1 cellular context compared by ENCODE assay signal in genomic region chr13:71030789-71031188, GRCh38.
TF ChIP-seq lines count a peak whose summit lies in the region.

No MANE protein-coding gene starts in this region.

TF ChIP-seq in HepG2, 621 proteins besides CTCF, POLR2A, EP300 and RAD21 (continued from another document and continues in another):
- TF ChIP-seq AKNA (CRISPR knock-in tag; IDR thresholded peaks at IDR 0.05; ENCODE audit: borderline replicate concordance) (no peak), ZNF282 (IDR thresholded peaks at IDR 0.05; ENCODE audit: partially characterized antibody) (no peak), RFXANK (CRISPR knock-in tag; IDR thresholded peaks at IDR 0.05) (no peak), CREM (IDR thresholded peaks at IDR 0.05) (0 out of 2 replicates have a peak, but pooled peaks have one; percentile 37), CREM (CRISPR knock-in tag; IDR thresholded peaks at IDR 0.05) (no peak), ZFY (CRISPR knock-in tag; IDR thresholded peaks at IDR 0.05) (no peak), ZNF556 (CRISPR knock-in tag; IDR thresholded peaks at IDR 0.05; ENCODE audit: borderline replicate concordance) (0 out of 2 replicates have a peak, but pooled peaks have one; percentile 66), HDAC2 (CRISPR knock-in tag; IDR thresholded peaks at IDR 0.05) (peak; percentile 45; the same call in 1 of the 2 replicates), ZBTB33 (CRISPR knock-in tag; IDR thresholded peaks at IDR 0.05) (no peak), BRF2 (CRISPR knock-in tag; IDR thresholded peaks at IDR 0.05) (no peak), RELA (CRISPR knock-in tag; IDR thresholded peaks at IDR 0.05) (no peak), TCF7L2 (IDR thresholded peaks at IDR 0.05; ENCODE audit: low read depth, low read length) (no peak), ZNF567 (CRISPR knock-in tag; IDR thresholded peaks at IDR 0.05; ENCODE audit: borderline replicate concordance) (no peak), MIER3 (CRISPR knock-in tag; IDR thresholded peaks at IDR 0.05; ENCODE audit: borderline replicate concordance) (peak; percentile 28; the same call in 1 of the 2 replicates), MIER2 (CRISPR knock-in tag; IDR thresholded peaks at IDR 0.05) (no peak), ZNF329 (CRISPR knock-in tag; IDR thresholded peaks at IDR 0.05; ENCODE audit: low read depth) (no peak), PAX8 (CRISPR knock-in tag; IDR thresholded peaks at IDR 0.05; ENCODE audit: borderline replicate concordance) (no peak), ZNF343 (CRISPR knock-in tag; IDR thresholded peaks at IDR 0.05) (no peak), ZNF609 (CRISPR knock-in tag; IDR thresholded peaks at IDR 0.05; ENCODE audit: borderline replicate concordance) (peak; percentile 62; the same call in 1 of the 2 replicates), MZF1 (CRISPR knock-in tag; IDR thresholded peaks at IDR 0.05; ENCODE audit: borderline replicate concordance) (no peak), ZNF224 (CRISPR knock-in tag; IDR thresholded peaks at IDR 0.05) (no peak), PITX1 (CRISPR knock-in tag; IDR thresholded peaks at IDR 0.05) (no peak), ISX (CRISPR knock-in tag; conservative IDR thresholded peaks at IDR 0.05) (no peak), ZBTB43 (CRISPR knock-in tag; conservative IDR thresholded peaks at IDR 0.05) (no peak), ZFP37 (CRISPR knock-in tag; IDR thresholded peaks at IDR 0.05; ENCODE audit: borderline replicate concordance) (no peak), ZNF7 (CRISPR knock-in tag; IDR thresholded peaks at IDR 0.05) (0 out of 2 replicates have a peak, but pooled peaks have one; percentile 17), CCDC6 (CRISPR knock-in tag; IDR thresholded peaks at IDR 0.05) (no peak), FOXO4 (CRISPR knock-in tag; conservative IDR thresholded peaks at IDR 0.05) (no peak), FOXA1 (IDR thresholded peaks at IDR 0.05) (no peak), FOXA1 (CRISPR knock-in tag; IDR thresholded peaks at IDR 0.05) (peak; percentile 66), ZNF558 (CRISPR knock-in tag; IDR thresholded peaks at IDR 0.05; ENCODE audit: borderline replicate concordance) (no peak), SNRNP70 (IDR thresholded peaks at IDR 0.05; ENCODE audit: low read depth, low read length) (no peak), GABPA (IDR thresholded peaks at IDR 0.05; ENCODE audit: low read depth, low read length) (no peak), GABPA (CRISPR knock-in tag; IDR thresholded peaks at IDR 0.05; ENCODE audit: low read depth) (no peak), BCL6 (CRISPR knock-in tag; IDR thresholded peaks at IDR 0.05) (0 out of 2 replicates have a peak, but pooled peaks have one; percentile 9), SNAPC5 (CRISPR knock-in tag; IDR thresholded peaks at IDR 0.05; ENCODE audit: borderline replicate concordance) (no peak), DMAP1 (CRISPR knock-in tag; IDR thresholded peaks at IDR 0.05) (no peak), GTF2F1 (IDR thresholded peaks at IDR 0.05; ENCODE audit: low read length) (no peak), CREBL2 (CRISPR knock-in tag; IDR thresholded peaks at IDR 0.05; ENCODE audit: borderline replicate concordance) (no peak), IRX3 (CRISPR knock-in tag; IDR thresholded peaks at IDR 0.05; ENCODE audit: borderline replicate concordance, low read depth) (no peak), SKIL (CRISPR knock-in tag; IDR thresholded peaks at IDR 0.05; ENCODE audit: borderline replicate concordance) (no peak), ZNF274 (CRISPR knock-in tag; IDR thresholded peaks at IDR 0.05) (no peak), SP4 (CRISPR knock-in tag; IDR thresholded peaks at IDR 0.05) (no peak), HNF4G (IDR thresholded peaks at IDR 0.05; ENCODE audit: borderline replicate concordance, low read depth, low read length) (peak; percentile 69), HNF4G (CRISPR knock-in tag; IDR thresholded peaks at IDR 0.05; ENCODE audit: borderline replicate concordance, low read depth) (no peak), SPEN (CRISPR knock-in tag; IDR thresholded peaks at IDR 0.05; ENCODE audit: low read depth) (no peak), KLF13 (CRISPR knock-in tag; IDR thresholded peaks at IDR 0.05) (no peak), ZNF713 (CRISPR knock-in tag; IDR thresholded peaks at IDR 0.05) (no peak), ZSCAN29 (CRISPR knock-in tag; conservative IDR thresholded peaks at IDR 0.05) (no peak), TFDP2 (CRISPR knock-in tag; IDR thresholded peaks at IDR 0.05) (no peak)
